1 cellular context compared by ENCODE assay signal in the genomic region with DNA sequence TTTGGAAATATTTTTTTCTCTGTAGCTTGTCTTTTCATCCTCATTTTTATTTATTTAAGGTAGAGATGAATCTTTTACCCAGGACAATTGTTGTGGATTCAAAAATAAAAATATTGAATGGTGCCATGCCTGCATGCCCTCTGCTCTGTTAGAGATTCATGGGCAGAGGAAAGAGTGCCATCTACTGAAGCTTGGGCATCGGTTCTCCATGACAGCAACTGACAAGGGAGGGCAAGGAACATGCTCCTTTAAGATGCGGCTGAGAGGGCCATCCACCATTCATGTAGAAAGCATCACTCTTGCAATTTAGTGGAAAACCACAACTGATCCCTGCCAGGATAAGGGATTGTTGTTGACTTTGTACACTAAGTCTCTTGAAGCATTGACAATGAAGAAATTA.
TF ChIP-seq lines count a peak whose summit lies in the region.

No MANE protein-coding gene starts in this region.

TF ChIP-seq in H1, 55 proteins besides CTCF, POLR2A, EP300 and RAD21 (continued from another document):
- TF ChIP-seq FOSL1 (IDR thresholded peaks at IDR 0.05; ENCODE audit: insufficient read depth, low read depth, low read length) = no peak
- TF ChIP-seq EZH2 (IDR thresholded peaks at IDR 0.05; ENCODE audit: low read depth, low read length, severe bottlenecking) = no peak
